Comparison of ENCODE assay signal across 1 cellular context in genomic region chrX:115582871-115583729, GRCh38.
TF ChIP-seq lines count a peak whose summit lies in the region.

No MANE protein-coding gene starts in this region.

TF ChIP-seq in HepG2, 621 proteins besides CTCF, POLR2A, EP300 and RAD21 (continued from another document):
- no peak for TF ChIP-seq PRDM4 (CRISPR knock-in tag; IDR thresholded peaks at IDR 0.05; ENCODE audit: borderline replicate concordance)
- no peak for TF ChIP-seq ZNF33B (CRISPR knock-in tag; IDR thresholded peaks at IDR 0.05)
- TF ChIP-seq CCAR2 (optimal IDR thresholded peaks at IDR 0.05; ENCODE audit: low read depth, low read length), result no peak
- no peak for TF ChIP-seq ZNF296 (CRISPR knock-in tag; conservative IDR thresholded peaks at IDR 0.05)
- no peak for TF ChIP-seq LCORL (IDR thresholded peaks at IDR 0.05)
- no peak for TF ChIP-seq LCORL (CRISPR knock-in tag; IDR thresholded peaks at IDR 0.05)
- TF ChIP-seq, protein P1, sequence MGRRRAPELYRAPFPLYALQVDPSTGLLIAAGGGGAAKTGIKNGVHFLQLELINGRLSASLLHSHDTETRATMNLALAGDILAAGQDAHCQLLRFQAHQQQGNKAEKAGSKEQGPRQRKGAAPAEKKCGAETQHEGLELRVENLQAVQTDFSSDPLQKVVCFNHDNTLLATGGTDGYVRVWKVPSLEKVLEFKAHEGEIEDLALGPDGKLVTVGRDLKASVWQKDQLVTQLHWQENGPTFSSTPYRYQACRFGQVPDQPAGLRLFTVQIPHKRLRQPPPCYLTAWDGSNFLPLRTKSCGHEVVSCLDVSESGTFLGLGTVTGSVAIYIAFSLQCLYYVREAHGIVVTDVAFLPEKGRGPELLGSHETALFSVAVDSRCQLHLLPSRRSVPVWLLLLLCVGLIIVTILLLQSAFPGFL (CRISPR knock-in tag; IDR thresholded peaks at IDR 0.05), result no peak
- no peak for TF ChIP-seq RELA (CRISPR knock-in tag; IDR thresholded peaks at IDR 0.05)
- TF ChIP-seq, protein P2, sequence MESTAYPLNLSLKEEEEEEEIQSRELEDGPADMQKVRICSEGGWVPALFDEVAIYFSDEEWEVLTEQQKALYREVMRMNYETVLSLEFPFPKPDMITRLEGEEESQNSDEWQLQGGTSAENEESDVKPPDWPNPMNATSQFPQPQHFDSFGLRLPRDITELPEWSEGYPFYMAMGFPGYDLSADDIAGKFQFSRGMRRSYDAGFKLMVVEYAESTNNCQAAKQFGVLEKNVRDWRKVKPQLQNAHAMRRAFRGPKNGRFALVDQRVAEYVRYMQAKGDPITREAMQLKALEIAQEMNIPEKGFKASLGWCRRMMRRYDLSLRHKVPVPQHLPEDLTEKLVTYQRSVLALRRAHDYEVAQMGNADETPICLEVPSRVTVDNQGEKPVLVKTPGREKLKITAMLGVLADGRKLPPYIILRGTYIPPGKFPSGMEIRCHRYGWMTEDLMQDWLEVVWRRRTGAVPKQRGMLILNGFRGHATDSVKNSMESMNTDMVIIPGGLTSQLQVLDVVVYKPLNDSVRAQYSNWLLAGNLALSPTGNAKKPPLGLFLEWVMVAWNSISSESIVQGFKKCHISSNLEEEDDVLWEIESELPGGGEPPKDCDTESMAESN (CRISPR knock-in tag; conservative IDR thresholded peaks at IDR 0.05), result no peak
- TF ChIP-seq E2F2 (CRISPR knock-in tag; IDR thresholded peaks at IDR 0.05; ENCODE audit: borderline replicate concordance), result no peak
- TF ChIP-seq, protein P3, sequence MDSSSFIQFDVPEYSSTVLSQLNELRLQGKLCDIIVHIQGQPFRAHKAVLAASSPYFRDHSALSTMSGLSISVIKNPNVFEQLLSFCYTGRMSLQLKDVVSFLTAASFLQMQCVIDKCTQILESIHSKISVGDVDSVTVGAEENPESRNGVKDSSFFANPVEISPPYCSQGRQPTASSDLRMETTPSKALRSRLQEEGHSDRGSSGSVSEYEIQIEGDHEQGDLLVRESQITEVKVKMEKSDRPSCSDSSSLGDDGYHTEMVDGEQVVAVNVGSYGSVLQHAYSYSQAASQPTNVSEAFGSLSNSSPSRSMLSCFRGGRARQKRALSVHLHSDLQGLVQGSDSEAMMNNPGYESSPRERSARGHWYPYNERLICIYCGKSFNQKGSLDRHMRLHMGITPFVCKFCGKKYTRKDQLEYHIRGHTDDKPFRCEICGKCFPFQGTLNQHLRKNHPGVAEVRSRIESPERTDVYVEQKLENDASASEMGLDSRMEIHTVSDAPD (CRISPR knock-in tag; IDR thresholded peaks at IDR 0.05), result no peak
- TF ChIP-seq KMT2A (CRISPR knock-in tag; IDR thresholded peaks at IDR 0.05), result no peak
- TF ChIP-seq ZNF10 (CRISPR knock-in tag; IDR thresholded peaks at IDR 0.05; ENCODE audit: borderline replicate concordance, low read depth), result no peak
- TF ChIP-seq ATF3 (CRISPR knock-in tag; IDR thresholded peaks at IDR 0.05), result no peak
- TF ChIP-seq ZNF749 (CRISPR knock-in tag; IDR thresholded peaks at IDR 0.05; ENCODE audit: borderline replicate concordance), result no peak
- no peak for TF ChIP-seq ZBTB1 (CRISPR knock-in tag; IDR thresholded peaks at IDR 0.05; ENCODE audit: borderline replicate concordance)
- TF ChIP-seq CHD4 (IDR thresholded peaks at IDR 0.05; ENCODE audit: borderline replicate concordance, low read length), result no peak
- TF ChIP-seq SAFB2 (CRISPR knock-in tag; IDR thresholded peaks at IDR 0.05; ENCODE audit: borderline replicate concordance, low read depth), result no peak
